24 cellular contexts compared by ENCODE assay signal in genomic region chr7:68407460-68407859, GRCh38.
"Had no signal": no experiment of that assay in that cellular context is flagged by ENCODE, and none has a peak within 500 bp of the region (broad histone marks: within the 10 kb centered on the region; RNA-seq: fewer than 3 reads in every experiment).

No MANE protein-coding gene starts in this region.

- H3K4me3 ChIP-seq: breast epithelium, coronary artery, MG63 had no signal

- DNase-seq: activated CD4-positive, alpha-beta memory T cell treated with anti-CD3 and anti-CD28 coated beads for 36 hours; activated CD4-positive, alpha-beta T cell treated with anti-CD3 and anti-CD28 coated beads, Interleukin-2, amount 10 ng/mL, durations not matched to agents 7 days and 5 days; activated CD4-positive, CD25-positive, alpha-beta regulatory T cell; activated CD8-positive, alpha-beta memory T cell treated with anti-CD3 and anti-CD28 coated beads for 24 hours; activated gamma-delta T cell treated with Interleukin-2 at 50 U/mL for 16 hours; activated naive CD4-positive, alpha-beta T cell treated with anti-CD3 and anti-CD28 coated beads, Interleukin-2, amount 10 ng/mL, durations not matched to agents 7 days and 5 days; activated naive CD8-positive, alpha-beta T cell treated with anti-CD3 and anti-CD28 coated beads for 36 hours; activated T-cell treated with anti-CD3 and anti-CD28 coated beads, Interleukin-2, amount 50 U/mL, for 72 hours; aorta; central memory CD4-positive, alpha-beta T cell; MG63; NCI-H1048; NCI-H146; NCI-H187 treated with DMSO at 0.1 percent for 48 hours; NCI-H2081 treated with DMSO at 0.1 percent for 48 hours; NCI-H2171 treated with DMSO at 0.1 percent for 48 hours; NCI-H226; NCI-H526; SIG-M5; T-helper 17 cell; T1000 had no signal

- H3K27ac ChIP-seq: breast epithelium, coronary artery had no signal

- H3K4me1 Mint-ChIP-seq: activated CD4-positive, alpha-beta T cell treated with anti-CD3 and anti-CD28 coated beads, Interleukin-2, amount 10 ng/mL, durations not matched to agents 7 days and 5 days; activated naive CD4-positive, alpha-beta T cell treated with anti-CD3 and anti-CD28 coated beads, Interleukin-2, amount 10 ng/mL, durations not matched to agents 7 days and 5 days; activated naive CD8-positive, alpha-beta T cell treated with anti-CD3 and anti-CD28 coated beads for 36 hours; T-helper 17 cell had no signal

- H3K4me3 Mint-ChIP-seq: activated CD4-positive, alpha-beta memory T cell treated with anti-CD3 and anti-CD28 coated beads for 36 hours; activated CD4-positive, alpha-beta T cell treated with anti-CD3 and anti-CD28 coated beads, Interleukin-2, amount 10 ng/mL, durations not matched to agents 7 days and 5 days; activated naive CD4-positive, alpha-beta T cell treated with anti-CD3 and anti-CD28 coated beads, Interleukin-2, amount 10 ng/mL, durations not matched to agents 7 days and 5 days; activated naive CD8-positive, alpha-beta T cell treated with anti-CD3 and anti-CD28 coated beads for 36 hours; activated T-cell treated with anti-CD3 and anti-CD28 coated beads, Interleukin-2, amount 50 U/mL, for 72 hours; T-helper 17 cell had no signal

- H3K27me3 ChIP-seq: breast epithelium, MG63 had no signal

- H3K27ac Mint-ChIP-seq: activated CD4-positive, alpha-beta memory T cell treated with anti-CD3 and anti-CD28 coated beads for 36 hours; activated CD4-positive, alpha-beta T cell treated with anti-CD3 and anti-CD28 coated beads, Interleukin-2, amount 10 ng/mL, durations not matched to agents 7 days and 5 days; activated naive CD4-positive, alpha-beta T cell treated with anti-CD3 and anti-CD28 coated beads, Interleukin-2, amount 10 ng/mL, durations not matched to agents 7 days and 5 days; activated naive CD8-positive, alpha-beta T cell treated with anti-CD3 and anti-CD28 coated beads for 36 hours; activated T-cell treated with anti-CD3 and anti-CD28 coated beads, Interleukin-2, amount 50 U/mL, for 72 hours; activated T-helper 2 cell treated with anti-CD3 and anti-CD28 coated beads, Interferon-gamma antibody, Interleukin-2, Interleukin-4, amounts not matched to agents 10 μg/mL and 5 μg/mL and 100 μg/mL, durations not matched to agents 14 hours and 24 hours and 36 hours; T-helper 17 cell had no signal

- ATAC-seq: activated T-cell treated with anti-CD3 and anti-CD28 coated beads, Interleukin-2, amount 50 U/mL, for 72 hours; T-helper 17 cell had no signal

- H3K36me3 Mint-ChIP-seq: activated CD4-positive, alpha-beta memory T cell treated with anti-CD3 and anti-CD28 coated beads for 36 hours; activated naive CD4-positive, alpha-beta T cell treated with anti-CD3 and anti-CD28 coated beads, Interleukin-2, amount 10 ng/mL, durations not matched to agents 7 days and 5 days; activated naive CD8-positive, alpha-beta T cell treated with anti-CD3 and anti-CD28 coated beads for 36 hours had no signal

- H3K4me1 ChIP-seq: breast epithelium had no signal

- H3K36me3 ChIP-seq: breast epithelium, MG63 had no signal

- H3K9me3 ChIP-seq: breast epithelium, MG63 had no signal

- H3K27me3 Mint-ChIP-seq: activated CD4-positive, alpha-beta memory T cell treated with anti-CD3 and anti-CD28 coated beads for 36 hours; activated CD4-positive, alpha-beta T cell treated with anti-CD3 and anti-CD28 coated beads, Interleukin-2, amount 10 ng/mL, durations not matched to agents 7 days and 5 days; activated naive CD4-positive, alpha-beta T cell treated with anti-CD3 and anti-CD28 coated beads, Interleukin-2, amount 10 ng/mL, durations not matched to agents 7 days and 5 days; activated naive CD8-positive, alpha-beta T cell treated with anti-CD3 and anti-CD28 coated beads for 36 hours; T-helper 17 cell had no signal
